ENCODE assay signal across 8 cellular contexts in the genomic region with DNA sequence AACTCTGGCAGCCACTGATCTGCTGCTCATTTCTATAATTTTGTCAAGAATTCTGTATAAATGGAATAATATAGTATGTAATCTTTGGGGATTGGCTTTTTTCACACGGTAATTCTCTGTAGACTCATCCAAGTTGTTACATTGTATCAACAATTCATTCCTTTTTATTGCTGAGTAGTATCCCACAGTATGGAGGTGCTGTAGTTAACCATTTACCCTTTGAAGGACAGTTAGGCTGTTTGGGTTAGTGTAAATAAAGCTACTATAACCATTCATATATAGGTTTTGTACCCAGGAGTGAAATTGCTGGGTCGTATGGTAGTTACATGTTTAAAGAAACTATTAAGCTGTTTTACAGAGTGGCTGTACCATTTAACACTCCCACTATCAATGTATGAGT.
"Had no signal": no experiment of that assay in that cellular context is flagged by ENCODE, and none has a peak within 500 bp of the region (broad histone marks: within the 10 kb centered on the region; RNA-seq: fewer than 3 reads in every experiment).

No MANE protein-coding gene starts in this region.

- H3K36me3 ChIP-seq: HAP-1 had no signal

- ATAC-seq: HCT116, HepG2 had no signal

- H3K4me1 ChIP-seq: HAP-1 had no signal

- H3K9me3 ChIP-seq: HAP-1 had no signal

- DNase-seq: GM23248, GOT3, H7, HFFc6 had no signal

- H3K27ac ChIP-seq: GM23248, HL-60 had no signal

- H3K4me3 ChIP-seq: GM23248, HAP-1 had no signal

- FAIRE-seq: HepG2 had no signal
